Comparison of ENCODE assay signal across 20 cellular contexts in the genomic region with DNA sequence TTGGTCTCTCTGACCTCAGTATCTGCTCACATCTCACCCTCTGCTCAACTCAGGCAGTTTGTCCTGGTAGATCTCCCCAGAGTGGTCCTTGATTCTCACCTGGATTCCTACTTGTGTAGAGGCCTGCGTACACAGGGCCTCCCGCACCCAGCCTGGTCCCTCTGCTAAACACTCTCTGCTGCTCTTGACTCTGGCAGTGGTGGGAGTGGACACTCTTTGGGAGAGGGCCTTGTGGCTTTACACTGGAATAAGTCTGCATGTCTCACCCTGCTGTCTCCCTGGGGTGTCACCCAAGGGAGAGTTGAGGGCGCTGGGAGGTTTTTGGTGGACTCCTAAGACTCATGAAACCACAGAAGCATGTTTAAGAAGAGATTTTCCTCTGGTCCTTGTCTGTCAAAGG.
"Had no signal": no experiment of that assay in that cellular context is flagged by ENCODE, and none has a peak within 500 bp of the region (broad histone marks: within the 10 kb centered on the region; RNA-seq: fewer than 3 reads in every experiment).

No MANE protein-coding gene starts in this region.

- H3K9ac ChIP-seq: KMS-11, SK-N-SH had no signal

- H3K36me3 Mint-ChIP-seq: IgD-negative memory B cell had no signal

- H3K36me3 ChIP-seq: MG63 had no signal

- DNase-seq: MG63, NCI-H1092, NCI-H1105 treated with DMSO at 0.1 percent for 48 hours, NCI-H1417 treated with DMSO at 0.1 percent for 48 hours, NCI-H146, NCI-H1694 treated with DMSO at 0.1 percent for 48 hours, NCI-H1930, NCI-H2081, NCI-H2107, NCI-H2227 treated with DMSO at 0.1 percent for 48 hours, NCI-H524, NCI-H526 treated with DMSO at 0.1 percent for 48 hours, NCI-H748 treated with DMSO at 0.1 percent for 48 hours, SHP77, SK-N-SH had no signal

- ATAC-seq: K562, Panc1 had no signal

- H3K4me3 ChIP-seq: K562, MG63 had no signal

- H3K4me2 ChIP-seq: KMS-11, SK-N-SH had no signal

- H3K9me3 ChIP-seq: MG63, SK-N-SH had no signal

- H3K27me3 ChIP-seq: MG63 had no signal

- H3K4me1 Mint-ChIP-seq: IgD-negative memory B cell had no signal

- H3K27ac ChIP-seq: KMS-11, RWPE1 had no signal

- H3K27ac Mint-ChIP-seq: IgD-negative memory B cell had no signal

- H3K9me2 ChIP-seq: SK-N-SH had no signal

- H3K4me3 Mint-ChIP-seq: IgD-negative memory B cell had no signal
